Comparison of ENCODE assay signal across 19 cellular contexts in genomic region chr6:15065603-15066002, GRCh38.
DNase-seq lines count a peak whose midpoint lies in the region; ATAC-seq and TF ChIP-seq lines count a peak whose summit lies in the region.
"Had no signal": no experiment of that assay in that cellular context is flagged by ENCODE, and none has a peak within 500 bp of the region (broad histone marks: within the 10 kb centered on the region; RNA-seq: fewer than 3 reads in every experiment).

No MANE protein-coding gene starts in this region.

- H3K27me3 ChIP-seq in IMR-90 (ENCODE audit: control insufficient read depth, insufficient read depth, low read length) (no peaks in the 10 kb centered on the region), prostate gland (replicated peaks; ENCODE audit: insufficient read depth) (no peaks in the 10 kb centered on the region), endodermal cell (ENCODE audit: control insufficient read depth, insufficient read depth, low read length, poor library complexity, severe bottlenecking) (no peaks in the 10 kb centered on the region)
- H3K27me3 ChIP-seq: esophagus muscularis mucosa had no signal

- 0 out of 2 replicates have a peak overlapping the region, but pooled peaks have one; percentile 82 for H4K91ac ChIP-seq in IMR-90 (ENCODE audit: insufficient read depth, low read depth, low read length)

- no peaks in the 10 kb centered on the region for H3K9me3 ChIP-seq in IMR-90 (ENCODE audit: control insufficient read depth, insufficient read depth, low read length)
- no peaks in the 10 kb centered on the region for H3K9me3 ChIP-seq in prostate gland
- H3K9me3 ChIP-seq in endodermal cell (ENCODE audit: control insufficient read depth, low read length): no peaks in the 10 kb centered on the region
- H3K9me3 ChIP-seq: esophagus muscularis mucosa, psoas muscle had no signal

- peaks cover 60% of the 10 kb centered on the region for H3K4me1 Mint-ChIP-seq in dendritic cell treated with granulocyte-macrophage colony-stimulating factor and Interleukin-4, amounts not matched to agents 40 ng/mL and 50 ng/mL, for 4 days (ENCODE audit: low read depth)
- H3K4me1 Mint-ChIP-seq in endodermal cell: peaks cover 6% of the 10 kb centered on the region

- peak overlapping the region; percentile 97 for H3K27ac Mint-ChIP-seq in dendritic cell treated with granulocyte-macrophage colony-stimulating factor and Interleukin-4, amounts not matched to agents 40 ng/mL and 50 ng/mL, for 4 days
- H3K27ac Mint-ChIP-seq in endodermal cell: no peak overlapping the region
- H3K27ac Mint-ChIP-seq: B cell had no signal

- TF ChIP-seq CTCF in IMR-90 (conservative IDR thresholded peaks at IDR 0.05; ENCODE audit: low read depth, low read length) (no peak), prostate gland (IDR thresholded peaks at IDR 0.05) (no peak), endodermal cell (conservative IDR thresholded peaks at IDR 0.05) (no peak)

- no peak overlapping the region for H3K4me3 Mint-ChIP-seq in dendritic cell treated with granulocyte-macrophage colony-stimulating factor and Interleukin-4, amounts not matched to agents 40 ng/mL and 50 ng/mL, for 4 days
- H3K4me3 Mint-ChIP-seq in endodermal cell: no peak overlapping the region
- H3K4me3 Mint-ChIP-seq: B cell had no signal

- H2BK15ac ChIP-seq in IMR-90 (ENCODE audit: low read depth, low read length): peak overlapping the region; percentile 89; the same call in 2 of the 3 replicates

- H3K9ac ChIP-seq in IMR-90 (ENCODE audit: low read depth, low read length) (peak overlapping the region; percentile 32; the same call in 1 of the 2 replicates), endodermal cell (ENCODE audit: extremely low read depth, low read length, poor library complexity, severe bottlenecking) (no peak overlapping the region)

- peak; percentile 74 for DNase-seq in EH (ENCODE audit: low read depth)
- DNase-seq in IMR-90: peak; percentile 85
- peak; percentile 23 for DNase-seq in non-pigmented ciliary epithelial cell (ENCODE audit: low read depth)
- DNase-seq in DMS114 treated with DMSO at 0.1 percent for 48 hours (lab: John Stamatoyannopoulos, UW; ENCODE audit: unreplicated experiment): no peak
- DNase-seq in prostate gland (ENCODE audit: low spot score): no peak
- DNase-seq in endodermal cell: no peak
- no peak for DNase-seq in NCI-H2081 treated with DMSO at 0.1 percent for 48 hours (lab: John Stamatoyannopoulos, UW)
- DNase-seq: activated effector memory CD4-positive, alpha-beta T cell treated with Interleukin-2 at 50 U/mL for 16 hours; DMS 273 treated with DMSO at 0.1 percent for 48 hours; left ventricle myocardium superior; NCI-H1048; NK-92 treated with Interleukin-12 subunit alpha and Interleukin-12 subunit beta, amount 100 ng/mL, for 24 hours; psoas muscle; SIG-M5 had no signal

- no peaks in the 10 kb centered on the region for H3K27me3 Mint-ChIP-seq in dendritic cell treated with granulocyte-macrophage colony-stimulating factor and Interleukin-4, amounts not matched to agents 40 ng/mL and 50 ng/mL, for 4 days
- no peaks in the 10 kb centered on the region for H3K27me3 Mint-ChIP-seq in endodermal cell (ENCODE audit: insufficient read depth)

- H2BK5ac ChIP-seq in IMR-90 (ENCODE audit: low read depth, low read length, poor library complexity, severe bottlenecking): peak overlapping the region; percentile 72

- H3K79me1 ChIP-seq in IMR-90 (ENCODE audit: low read depth in 1 of 2, low read length in 2 of 2): 0 out of 4 replicates have a peak, but pooled peaks cover 0 to 5% of the 10 kb centered on the region in 2 experiments

- H2BK20ac ChIP-seq in IMR-90 (ENCODE audit: low read depth, low read length): peak overlapping the region; percentile 95

- peak overlapping the region; percentile 37 to 93; a peak in 3 of 4 replicates for H4K8ac ChIP-seq in IMR-90 (ENCODE audit: low read depth in 2 of 2, low read length in 2 of 2)

- H2AK5ac ChIP-seq in IMR-90 (ENCODE audit: low read depth, low read length): peak overlapping the region; percentile 85; the same call in 1 of the 2 replicates

- no peak overlapping the region for H3K4me2 ChIP-seq in IMR-90 (ENCODE audit: low read depth, low read length)

- in situ Hi-C loops in IMR-90 (cut with MboI; ENCODE audit: low sequenced_read_pairs): no loop called here

- H3K18ac ChIP-seq in IMR-90 (ENCODE audit: low read depth, low read length): peak overlapping the region; percentile 68; the same call in 1 of the 2 replicates

- peak overlapping the region; percentile 89 for H3K4ac ChIP-seq in IMR-90 (ENCODE audit: low read depth, low read length)

- H3K9me1 ChIP-seq in IMR-90 (ENCODE audit: insufficient read depth, low read length): peaks cover 16% of the 10 kb centered on the region

- no CpG with 5 or more reads among the region's 3 CpGs for WGBS in IMR-90 (ENCODE audit: extremely low coverage in 2 of 2, insufficient read length in 1 of 2), 2 experiments
- WGBS in prostate gland: 80% methylated on average over 3 of the region's 3 CpGs
- 98% methylated on average over 3 of the region's 3 CpGs; no CpG with 5 or more reads in 1 of the 2 experiments for WGBS in endodermal cell (ENCODE audit: insufficient coverage in 1 of 2, insufficient read length in 1 of 2), 2 experiments

- H3K14ac ChIP-seq in IMR-90 (replicated peaks; ENCODE audit: low read depth, low read length): peak overlapping the region; percentile 92; the same call in 1 of the 2 replicates

- TF ChIP-seq POLR2A in IMR-90 (IDR thresholded peaks at IDR 0.05; ENCODE audit: low read depth, low read length): no peak
- no peak for TF ChIP-seq POLR2A in prostate gland (IDR thresholded peaks at IDR 0.05)

- H3K27ac ChIP-seq in IMR-90 (ENCODE audit: insufficient read depth, low read length) (peak overlapping the region; percentile 91), prostate gland (no peak overlapping the region), endodermal cell (ENCODE audit: low read depth, low read length) (no peak overlapping the region)
- H3K27ac ChIP-seq: psoas muscle had no signal

- POLR2A ChIA-PET in IMR-90 (lab: Charles Lee; ENCODE audit: unreplicated experiment): interaction anchor here (0.6 kb wide), 1 partner anchor 241 kb away, joined by 3 read pairs; no protein-coding TSS in a partner anchor

- no TSS peak for BruUV-seq in IMR-90 (replicated peaks; lab: Mats Ljungman, UMichigan)

- no peak overlapping the region for H3K4me3 ChIP-seq in IMR-90 (ENCODE audit: insufficient read depth, low read depth, low read length)
- no peak overlapping the region for H3K4me3 ChIP-seq in prostate gland
- no peak overlapping the region for H3K4me3 ChIP-seq in endodermal cell (ENCODE audit: low read length)
- H3K4me3 ChIP-seq: coronary artery, esophagus muscularis mucosa, psoas muscle had no signal

- CTCF ChIA-PET in IMR-90 (lab: Yijun Ruan, JAX): interaction anchor here (1.1 kb wide), 1 partner anchor 20 kb away, joined by 3 read pairs; no protein-coding TSS in a partner anchor

- H3K23ac ChIP-seq in IMR-90 (ENCODE audit: low read depth, low read length): peak overlapping the region; percentile 83

- peaks cover 6% of the 10 kb centered on the region for H3K36me3 Mint-ChIP-seq in dendritic cell treated with granulocyte-macrophage colony-stimulating factor and Interleukin-4, amounts not matched to agents 40 ng/mL and 50 ng/mL, for 4 days (ENCODE audit: low read depth)
- H3K36me3 Mint-ChIP-seq in endodermal cell (ENCODE audit: low read depth): no peaks in the 10 kb centered on the region

- H3K56ac ChIP-seq in IMR-90 (ENCODE audit: extremely low read depth, insufficient read depth, low read length): peak overlapping the region; percentile 70; the same call in 1 of the 2 replicates

- H3K4me1 ChIP-seq in IMR-90 (ENCODE audit: control insufficient read depth, insufficient read depth, low read length) (peaks cover 21% of the 10 kb centered on the region), prostate gland (replicated peaks) (no peaks in the 10 kb centered on the region), endodermal cell (ENCODE audit: control insufficient read depth, insufficient read depth, low read length) (no peaks in the 10 kb centered on the region)

- no peak overlapping the region for H2AK9ac ChIP-seq in IMR-90 (replicated peaks; ENCODE audit: low read depth, low read length, poor library complexity)

- intact Hi-C loops in IMR-90 (cut with micrococcal nuclease) (loop anchor here (1.0 to 10.0 kb wide), 3 partner anchors 180 to 409 kb away; no protein-coding TSS in a partner anchor), prostate gland (cut with DNase I) (no loop called here)
- intact Hi-C loops in dendritic cell treated with granulocyte-macrophage colony-stimulating factor and Interleukin-4, amounts not matched to agents 40 ng/mL and 50 ng/mL, for 4 days (cut with micrococcal nuclease): loop anchor here (5.0 to 10.0 kb wide), 2 partner anchors 51 to 182 kb away; partner anchors contain the start of gene JARID2

- H3K36me3 ChIP-seq in IMR-90 (ENCODE audit: control insufficient read depth, insufficient read depth, low read length): no peaks in the 10 kb centered on the region
- H3K36me3 ChIP-seq in prostate gland: no peaks in the 10 kb centered on the region
- H3K36me3 ChIP-seq in endodermal cell (ENCODE audit: control insufficient read depth, insufficient read depth, low read length): no peaks in the 10 kb centered on the region
- H3K36me3 ChIP-seq: esophagus muscularis mucosa had no signal

- H2AFZ ChIP-seq in IMR-90 (replicated peaks; ENCODE audit: low read length, poor library complexity): peak overlapping the region; percentile 74

- no peak for TF ChIP-seq RAD21 in IMR-90 (IDR thresholded peaks at IDR 0.05; ENCODE audit: low read length)

- dilution Hi-C loops in IMR-90 (cut with HindIII; ENCODE audit: low sequenced_read_pairs, unreplicated experiment): no loop called here

- peak; percentile 76 for ATAC-seq in IMR-90 (ENCODE audit: low read depth)
- ATAC-seq: activated CD4-positive, CD25-positive, alpha-beta regulatory T cell treated with anti-CD3 and anti-CD28 coated beads, Interleukin-2, amount 50 U/mL, for 24 hours; left ventricle myocardium superior; psoas muscle had no signal

- H4K5ac ChIP-seq in IMR-90 (ENCODE audit: low read depth, low read length): no peak overlapping the region

- peak overlapping the region; percentile 98; the same call in 1 of the 2 replicates for H2BK120ac ChIP-seq in IMR-90 (ENCODE audit: low read depth, low read length)

- H3K9me3 Mint-ChIP-seq in dendritic cell treated with granulocyte-macrophage colony-stimulating factor and Interleukin-4, amounts not matched to agents 40 ng/mL and 50 ng/mL, for 4 days: peaks cover 9% of the 10 kb centered on the region
- peaks cover 8% of the 10 kb centered on the region for H3K9me3 Mint-ChIP-seq in endodermal cell

- H4K20me1 ChIP-seq in IMR-90 (ENCODE audit: insufficient read depth, low read length): no peaks in the 10 kb centered on the region

TF ChIP-seq in IMR-90, 13 proteins besides CTCF, POLR2A, EP300 and RAD21:
- TF ChIP-seq SMC3 (IDR thresholded peaks at IDR 0.05; ENCODE audit: low read depth, low read length) (no peak), FOS (IDR thresholded peaks at IDR 0.05; ENCODE audit: low read depth, low read length) (peak; percentile 37; the same call in 1 of the 2 replicates), NFE2L2 (IDR thresholded peaks at IDR 0.05; ENCODE audit: low read depth, low read length) (no peak), MAZ (IDR thresholded peaks at IDR 0.05; ENCODE audit: borderline replicate concordance, low read depth, low read length) (no peak)
TF ChIP-seq in IMR-90: peak in this region for 1.

Comparison
In these comparisons a context has a peak if more than half of its experiments do, and no peak if none do; other contexts are left out.
1. DNase-seq: peak in EH (single experiment), IMR-90 (single experiment) and non-pigmented ciliary epithelial cell (single experiment); none in DMS114 treated with DMSO at 0.1 percent for 48 hours (single experiment), prostate gland (single experiment), endodermal cell (single experiment) and NCI-H2081 treated with DMSO at 0.1 percent for 48 hours (single experiment).